ENCODE assay signal across 9 cellular contexts in the genomic region with DNA sequence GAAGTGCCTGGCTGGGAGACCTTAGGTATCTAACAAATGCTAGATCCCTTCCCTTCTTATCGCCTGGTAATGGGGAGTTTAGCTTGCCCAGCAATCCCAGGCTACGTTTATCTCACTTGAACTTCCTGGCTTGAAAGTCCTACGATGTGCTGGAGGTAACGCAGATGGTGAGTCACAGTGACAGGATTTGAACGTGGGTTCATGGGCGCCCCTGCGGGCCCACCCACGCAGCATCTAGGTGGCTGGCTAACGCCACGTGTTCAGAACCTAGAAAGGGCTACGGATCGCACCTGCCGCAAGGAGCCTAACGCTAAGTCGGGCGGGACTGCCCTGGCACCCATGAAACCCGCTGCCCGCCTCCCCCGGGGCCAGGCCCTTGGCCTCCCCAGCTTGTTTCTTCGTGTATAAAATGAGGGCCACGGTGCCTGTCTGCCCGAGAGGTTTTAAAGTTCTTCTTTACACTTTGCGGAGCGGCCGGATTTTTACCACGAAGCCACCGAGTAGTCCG. TPM values are rescaled to one million over a fixed set of nuclear protein-coding genes. Genes with fewer than 3 reads are reported as not detected.
A peak's percentile ranks its signal among the peaks of the same experiment; 100 is the strongest.
DNase-seq lines count a peak whose midpoint lies in the region; ATAC-seq, FAIRE-seq and TF ChIP-seq lines count a peak whose summit lies in the region.
"Had no signal": no experiment of that assay in that cellular context is flagged by ENCODE, and none has a peak within 500 bp of the region (broad histone marks: within the 10 kb centered on the region; RNA-seq: fewer than 3 reads in every experiment).

No MANE protein-coding gene starts in this region.

- H3K79me2 ChIP-seq in HepG2 (ENCODE audit: insufficient read depth, low read length): peaks cover 38% of the 10 kb centered on the region

- H3K9me3 ChIP-seq in HepG2 (ENCODE audit: low read length): no peaks in the 10 kb centered on the region

- POLR2A ChIA-PET in HepG2 (lab: Yijun Ruan, JAX): interaction anchor here (0.6 to 8.7 kb wide), 16 partner anchors 8 to 590 kb away, joined by 3 to 82 read pairs (median 6); partner anchors contain the start of gene CIAO2A

- FAIRE-seq in HepG2 (lab: Jason Lieb, UNC): no peak
- FAIRE-seq: endometrium had no signal

- no peak for TF ChIP-seq RAD21 in HepG2 (CRISPR knock-in tag; IDR thresholded peaks at IDR 0.05)

- H3K27me3 ChIP-seq in HepG2 (ENCODE audit: control insufficient read depth in 1 of 2, insufficient read depth in 2 of 2, low read length in 2 of 2): no peaks in the 10 kb centered on the region; a peak in 1 of 5 replicates

- H3K4me1 ChIP-seq in HepG2 (ENCODE audit: insufficient read depth, low read length): peaks cover 67% of the 10 kb centered on the region

- H3K4me1 Mint-ChIP-seq in IgD-negative memory B cell: peaks cover 58 to 67% (median 60%) of the 10 kb centered on the region in 3 donors

- peak overlapping the region; percentile 86 to 96 (median 92) for H3K4me3 Mint-ChIP-seq in IgD-negative memory B cell

- peaks cover 23% of the 10 kb centered on the region for H4K20me1 ChIP-seq in HepG2 (ENCODE audit: insufficient read depth, low read length)

- H3K4me3 ChIP-seq in WI38 (ENCODE audit: low read depth, low read length): peak overlapping the region; percentile 65
- peak overlapping the region; percentile 56 to 74 (median 66) for H3K4me3 ChIP-seq in HepG2 (replicated peaks in 1 of 3; ENCODE audit: insufficient read depth in 1 of 3, low read depth in 2 of 3, low read length in 3 of 3)

- intact Hi-C loops in HepG2 (cut with micrococcal nuclease; ENCODE audit: unreplicated experiment): loop anchor here (1.0 kb wide), 1 partner anchor 29 kb away; no protein-coding TSS in a partner anchor

- peak overlapping the region; percentile 93 for H3K27ac ChIP-seq in HepG2 (ENCODE audit: extremely low read length, insufficient read depth, low read length)

- CTCF ChIA-PET in HepG2 (lab: Yijun Ruan, JAX; ENCODE audit: low intra/inter-chr PET ratio, low total read pairs): no interaction called here

- H3K9ac ChIP-seq in HepG2 (ENCODE audit: insufficient read depth, low read depth, low read length): peak overlapping the region; percentile 87

- peak in 1 of 2 experiments; percentile 72 for TF ChIP-seq POLR2A in HepG2 (IDR thresholded peaks at IDR 0.05; ENCODE audit: insufficient read depth in 1 of 2, low read depth in 2 of 2, low read length in 2 of 2)

- H3K4me2 ChIP-seq in HepG2 (ENCODE audit: low read depth, low read length): peak overlapping the region; percentile 89

- BruUV-seq in HepG2 (replicated peaks; lab: Mats Ljungman, UMichigan): TSS peak; percentile 89

- 0% methylated on average over 15 of the region's 28 CpGs for WGBS in HepG2 (ENCODE audit: low lambda C conversion rate)

- peak; percentile 53 for DNase-seq in D341Med (ENCODE audit: low spot score)
- DNase-seq in central memory CD4-positive, alpha-beta T cell: peak; percentile 92
- DNase-seq in HepG2 (ENCODE audit: low spot score): peak; percentile 71
- peak; percentile 70 to 83 (median 78) for DNase-seq in stimulated activated CD4-positive, alpha-beta T cell treated with anti-CD3 and anti-CD28 coated beads, TNF-alpha, amount 100 ng/mL, for 1 hour (ENCODE audit: low read depth in 3 of 3, low spot score in 1 of 3)
- no peak for DNase-seq in NCI-H2196 (lab: John Stamatoyannopoulos, UW; ENCODE audit: unreplicated experiment)

- peaks cover 1% of the 10 kb centered on the region for H3K36me3 Mint-ChIP-seq in IgD-negative memory B cell

- H2AFZ ChIP-seq in HepG2 (ENCODE audit: low read length): no peak overlapping the region

- in situ Hi-C loops in HepG2 (cut with HindIII; ENCODE audit: extremely low pct_ligation_motif_present, low pct_unique_long_range_greater_than_20kb): loop anchor here (5.0 kb wide), 1 partner anchor 36 kb away; no protein-coding TSS in a partner anchor

- ATAC-seq in GM21526 (IDR thresholded peaks at IDR 0.05; ENCODE audit: low FRiP score, unreplicated experiment) (peak; percentile 28), HepG2 (peak; percentile 34)

- TF ChIP-seq EP300 in HepG2 (IDR thresholded peaks at IDR 0.05; ENCODE audit: low read depth in 2 of 2, low read length in 2 of 2): no peak
- TF ChIP-seq EP300 in HepG2 (CRISPR knock-in tag; IDR thresholded peaks at IDR 0.05; ENCODE audit: borderline replicate concordance): no peak; the same call in 1 of the 2 replicates

- H3K9me3 Mint-ChIP-seq in IgD-negative memory B cell: no peaks in the 10 kb centered on the region

- no peaks in the 10 kb centered on the region for H3K27me3 Mint-ChIP-seq in IgD-negative memory B cell

- no peaks in the 10 kb centered on the region for H3K36me3 ChIP-seq in HepG2 (replicated peaks in 1 of 2; ENCODE audit: control insufficient read depth in 1 of 2, insufficient read depth in 2 of 2, low read length in 2 of 2)

- TF ChIP-seq CTCF in WI38 (IDR thresholded peaks at IDR 0.05; ENCODE audit: low read depth, low read length) (no peak), HepG2 (CRISPR knock-in tag; IDR thresholded peaks at IDR 0.05) (no peak)

- H3K27ac Mint-ChIP-seq in IgD-negative memory B cell: peak overlapping the region; percentile 97 to 100 (median 99)

TF ChIP-seq in HepG2, 621 proteins besides CTCF, POLR2A, EP300 and RAD21 (continues in another document):
- no peak for TF ChIP-seq ZSCAN29 (CRISPR knock-in tag; conservative IDR thresholded peaks at IDR 0.05)
- TF ChIP-seq NR2C2 (CRISPR knock-in tag; IDR thresholded peaks at IDR 0.05; ENCODE audit: borderline replicate concordance): peak; percentile 58; the same call in 1 of the 2 replicates
- TF ChIP-seq GPN1 (CRISPR knock-in tag; IDR thresholded peaks at IDR 0.05; ENCODE audit: borderline replicate concordance): no peak
- no peak for TF ChIP-seq NCOA2 (CRISPR knock-in tag; IDR thresholded peaks at IDR 0.05)
- TF ChIP-seq EED (CRISPR knock-in tag; IDR thresholded peaks at IDR 0.05): no peak; the same call in 1 of the 2 replicates
- TF ChIP-seq ZNF878 (CRISPR knock-in tag; IDR thresholded peaks at IDR 0.05): no peak
- TF ChIP-seq MZF1 (CRISPR knock-in tag; IDR thresholded peaks at IDR 0.05; ENCODE audit: borderline replicate concordance): no peak
- 0 out of 2 replicates have a peak, but pooled peaks have one; percentile 18 for TF ChIP-seq ARID5B (CRISPR knock-in tag; IDR thresholded peaks at IDR 0.05)
- no peak for TF ChIP-seq CCDC6 (CRISPR knock-in tag; IDR thresholded peaks at IDR 0.05)
- peak; percentile 44; the same call in 1 of the 2 replicates for TF ChIP-seq ZNF33A (CRISPR knock-in tag; IDR thresholded peaks at IDR 0.05; ENCODE audit: borderline replicate concordance)
- no peak for TF ChIP-seq XRCC5 (optimal IDR thresholded peaks at IDR 0.05; ENCODE audit: low read length)
- TF ChIP-seq NFYC (CRISPR knock-in tag; IDR thresholded peaks at IDR 0.05): no peak
- TF ChIP-seq KDM1A (CRISPR knock-in tag; IDR thresholded peaks at IDR 0.05): no peak
- TF ChIP-seq RFX1 (IDR thresholded peaks at IDR 0.05): no peak

RNA-seq across cellular contexts. Expression of gene USP3, which starts 0.6 kb away (rescaled TPM):
- polyA plus RNA-seq in IgD-negative memory B cell (42.7 TPM), HepG2 (2011; rRNA removed) (14.3 and 16.0 TPM in 2 replicates)
- total RNA-seq in HepG2 (2016; rRNA removed; fragmentation: Illumina TruSeq; extraction: Trizol): 55.9 and 61.2 TPM in 2 replicates
- total RNA-seq in HepG2 (2016; cell fraction: cytosol; rRNA removed; fragmentation: Illumina TruSeq; extraction: Trizol; ENCODE audit: low read depth): 201 and 217 TPM in 2 replicates
- total RNA-seq in HepG2 (2016; cell fraction: insoluble cytoplasmic fraction; rRNA removed; fragmentation: Illumina TruSeq; extraction: Trizol): 52.9 and 64.6 TPM in 2 replicates
- 111 and 117 TPM in 2 replicates for total RNA-seq in HepG2 (2016; cell fraction: membrane; rRNA removed; fragmentation: Illumina TruSeq; extraction: Trizol)
- total RNA-seq in HepG2 (2016; cell fraction: nucleus; rRNA removed; fragmentation: Illumina TruSeq; extraction: Trizol): 87.7 and 94.7 TPM in 2 replicates
- 10.3 and 13.3 TPM in 2 replicates for polyA plus RNA-seq in HepG2 (2011; cell fraction: cytosol; rRNA removed)
- 39.8 and 44.5 TPM in 2 replicates for polyA plus RNA-seq in HepG2 (2011; cell fraction: nucleus; rRNA removed)
- 36.2 and 40.8 TPM in 2 replicates for polyA plus RNA-seq in HepG2 (2012)
- polyA plus RNA-seq in HepG2 (2016; cell fraction: cytosol; fragmentation: Illumina TruSeq; extraction: Trizol; ENCODE audit: low read depth): 10.3 and 13.7 TPM in 2 replicates
- 42.1 and 42.7 TPM in 2 replicates for polyA plus RNA-seq in HepG2 (2016; cell fraction: insoluble cytoplasmic fraction; fragmentation: Illumina TruSeq; extraction: Trizol; ENCODE audit: low read depth)
- polyA plus RNA-seq in HepG2 (2016; cell fraction: membrane; fragmentation: Illumina TruSeq; extraction: Trizol; ENCODE audit: low read depth): 25.5 and 25.9 TPM in 2 replicates
- 86.8 and 90.5 TPM in 2 replicates for polyA plus RNA-seq in HepG2 (2016; cell fraction: nucleus; fragmentation: Illumina TruSeq; extraction: Trizol; ENCODE audit: insufficient read depth, low read depth)
- 30.9 and 34.8 TPM in 2 replicates for polyA minus RNA-seq in HepG2 (2011; rRNA and poly(A)+ RNA removed; ENCODE audit: low replicate concordance)
- polyA minus RNA-seq in HepG2 (2011; cell fraction: cytosol; rRNA and poly(A)+ RNA removed): 30.4 and 30.9 TPM in 2 replicates
- polyA minus RNA-seq in HepG2 (2011; cell fraction: nucleus; rRNA and poly(A)+ RNA removed): 88.7 and 110 TPM in 2 replicates
